ENCODE assay signal across 11 cellular contexts in the genomic region with DNA sequence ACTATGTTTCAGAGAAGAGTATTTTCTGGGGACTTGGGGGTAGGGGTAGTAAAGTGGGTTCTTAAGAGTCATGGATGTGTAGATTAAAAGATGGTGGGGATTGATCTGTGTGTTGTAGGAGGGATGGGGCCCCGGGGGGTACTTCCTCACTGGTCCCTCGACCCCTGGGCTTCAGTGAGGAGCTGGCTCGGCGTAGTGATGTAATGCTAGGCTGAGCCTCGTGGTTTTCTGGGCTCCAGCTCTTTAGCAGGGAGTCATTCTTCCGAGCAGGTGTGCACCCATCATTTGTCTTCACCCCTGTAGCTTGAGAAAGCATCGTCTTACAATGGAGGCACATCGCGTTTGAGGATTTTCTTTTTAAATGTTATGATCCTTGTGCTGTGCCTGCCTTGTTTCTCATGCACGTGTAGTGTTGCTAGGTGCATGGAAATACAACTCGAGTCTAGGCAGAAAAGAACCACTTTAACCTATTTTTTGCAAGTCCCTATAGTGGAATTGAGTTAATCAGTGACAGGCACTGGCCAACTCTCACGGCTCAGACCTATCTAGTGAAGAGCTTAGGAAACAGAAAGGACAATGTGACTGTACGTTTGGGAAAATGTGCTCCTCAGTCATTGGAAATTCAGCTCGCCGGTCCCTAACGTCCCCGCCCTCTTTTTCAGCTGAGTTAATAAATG.
DNase-seq lines count a peak whose midpoint lies in the region; ATAC-seq, FAIRE-seq and TF ChIP-seq lines count a peak whose summit lies in the region.
"Had no signal": no experiment of that assay in that cellular context is flagged by ENCODE, and none has a peak within 500 bp of the region (broad histone marks: within the 10 kb centered on the region; RNA-seq: fewer than 3 reads in every experiment).

No MANE protein-coding gene starts in this region.

- H3K27ac ChIP-seq in left lung (no peak overlapping the region), small intestine (ENCODE audit: low read depth in 1 of 2, low read length in 1 of 2) (no peak overlapping the region)

- peaks cover 3 to 52% of the 10 kb centered on the region in 2 donors for H3K27me3 ChIP-seq in left lung
- H3K27me3 ChIP-seq in small intestine (ENCODE audit: control insufficient read depth in 2 of 2, insufficient read depth in 2 of 2, low read length in 2 of 2) = no peaks in the 10 kb centered on the region

- intact Hi-C loops in left lung (cut with DNase I) = no loop called here

- H3K36me3 ChIP-seq in left lung (no peaks in the 10 kb centered on the region), small intestine (ENCODE audit: control insufficient read depth in 2 of 2, insufficient read depth in 2 of 2, low read length in 2 of 2) (no peaks in the 10 kb centered on the region)

- H3K9me3 Mint-ChIP-seq in brain = no peaks in the 10 kb centered on the region

- H3K4me1 Mint-ChIP-seq in brain = peaks cover 91% of the 10 kb centered on the region

- 23 to 40% (median 28%) methylated on average over 17 of the region's 17 CpGs for WGBS in small intestine, 3 donors

- FAIRE-seq in small intestine (lab: Jason Lieb, UNC) = no peak

- no peaks in the 10 kb centered on the region for H3K36me3 Mint-ChIP-seq in brain

- H3K4me3 Mint-ChIP-seq in brain = peak overlapping the region; percentile 89 to 96 (median 95)

- ATAC-seq in left lung = peak; percentile 74
- no peak for ATAC-seq in GM18498 (IDR thresholded peaks at IDR 0.05; ENCODE audit: unreplicated experiment)
- ATAC-seq in HG03521 (IDR thresholded peaks at IDR 0.05; ENCODE audit: unreplicated experiment) = no peak

- H3K4me1 ChIP-seq in left lung (peaks cover 0 to 23% of the 10 kb centered on the region in 2 donors), small intestine (ENCODE audit: control insufficient read depth in 2 of 2, insufficient read depth in 1 of 2, low read depth in 1 of 2, low read length in 1 of 2) (peaks cover 0 to 4% of the 10 kb centered on the region in 2 donors)

- peaks cover 3% of the 10 kb centered on the region for H3K27me3 Mint-ChIP-seq in brain

- H3K9me3 ChIP-seq in left lung (no peaks in the 10 kb centered on the region), small intestine (ENCODE audit: control insufficient read depth, low read depth) (no peaks in the 10 kb centered on the region)

- DNase-seq in NCI-H748 (lab: John Stamatoyannopoulos, UW; ENCODE audit: unreplicated experiment) (peak; percentile 55), NCI-H748 treated with DMSO at 0.1 percent for 48 hours (lab: John Stamatoyannopoulos, UW) (no peak), left lung (peak in 1 of 2 donors; percentile 20), small intestine (peak; percentile 69), NCI-H1048 (lab: John Stamatoyannopoulos, UW) (no peak)
- DNase-seq: activated T-cell treated with anti-CD3 and anti-CD28 coated beads, Interleukin-2, amount 50 U/mL, for 1 hour; MV-4-11; stimulated activated CD4-positive, alpha-beta T cell treated with anti-CD3 and anti-CD28 coated beads, Interleukin-4, amount 100 ng/mL, for 4 hours had no signal

- no peak overlapping the region for H3K4me3 ChIP-seq in left lung
- no peak overlapping the region for H3K4me3 ChIP-seq in small intestine (ENCODE audit: low read depth in 1 of 2, low read length in 2 of 2)

- TF ChIP-seq CTCF in brain (conservative IDR thresholded peaks at IDR 0.05) (no peak), left lung (IDR thresholded peaks at IDR 0.05) (no peak)

- peak overlapping the region; percentile 97 to 99 (median 99) for H3K27ac Mint-ChIP-seq in brain

Comparison
In these comparisons a context has a peak if more than half of its experiments do, and no peak if none do; other contexts are left out.
1. DNase-seq: peak in NCI-H748 (single experiment) and small intestine (single experiment); none in NCI-H748 treated with DMSO at 0.1 percent for 48 hours (single experiment) and NCI-H1048 (single experiment).